In genomic region chr7:103597606-103598005, GRCh38 we compare ENCODE assay signal across 26 cellular contexts.
"Had no signal": no experiment of that assay in that cellular context is flagged by ENCODE, and none has a peak within 500 bp of the region (broad histone marks: within the 10 kb centered on the region; RNA-seq: fewer than 3 reads in every experiment).

No MANE protein-coding gene starts in this region.

- H3K4me2 ChIP-seq: hepatocyte, smooth muscle cell had no signal

- H3K27me3 Mint-ChIP-seq: memory B cell, type B pancreatic cell had no signal

- H3K79me2 ChIP-seq: hepatocyte, parathyroid adenoma had no signal

- DNase-seq: islet precursor cell; left ventricle myocardium inferior; naive thymus-derived CD8-positive, alpha-beta T cell; occipital lobe; psoas muscle; right lobe of liver; stimulated activated CD4-positive, alpha-beta T cell treated with anti-CD3 and anti-CD28 coated beads, Interleukin-1b, Interleukin-23, amount 100 ng/mL, for 48 hours; stimulated activated CD4-positive, alpha-beta T cell treated with anti-CD3 and anti-CD28 coated beads, Interleukin-2, amount 100 ng/mL, for 48 hours; stimulated activated CD4-positive, alpha-beta T cell treated with anti-CD3 and anti-CD28 coated beads, Interleukin-4, amount 100 ng/mL, for 4 hours; stimulated activated CD8-positive, alpha-beta memory T cell treated with anti-CD3 and anti-CD28 coated beads, Interleukin-4, amount 100 ng/mL, for 48 hours; stimulated activated naive CD4-positive, alpha-beta T cell treated with Interleukin-2 at 50 U/mL for 16 hours; stimulated activated naive CD8-positive, alpha-beta T cell treated with anti-CD3 and anti-CD28 coated beads, Interleukin-15, amount 100 ng/mL, for 72 hours; substantia nigra had no signal

- H3K27ac Mint-ChIP-seq: memory B cell; naive thymus-derived CD8-positive, alpha-beta T cell; nephron; stimulated activated memory B cell treated with anti-CD40 and anti-IgM and Interleukin-4, amounts not matched to agents 10 μg/mL and 1 μg/mL and 100 μg/mL, for 72 hours; type B pancreatic cell had no signal

- H3K36me3 ChIP-seq: left ventricle myocardium inferior, neutrophil, right atrium auricular region, right lobe of liver, vagina had no signal

- ATAC-seq: naive thymus-derived CD8-positive, alpha-beta T cell; psoas muscle; right lobe of liver; stimulated activated memory B cell treated with anti-CD40 and anti-IgM and Interleukin-4, amounts not matched to agents 10 μg/mL and 1 μg/mL and 100 μg/mL, for 72 hours; stimulated activated naive CD8-positive, alpha-beta T cell treated with anti-CD3 and anti-CD28 coated beads, Interleukin-15, amount 100 ng/mL, for 72 hours had no signal

- H3K4me3 Mint-ChIP-seq: memory B cell; naive thymus-derived CD8-positive, alpha-beta T cell; nephron; neural crest cell; stimulated activated memory B cell treated with anti-CD40 and anti-IgM and Interleukin-4, amounts not matched to agents 10 μg/mL and 1 μg/mL and 100 μg/mL, for 72 hours; stimulated activated naive CD8-positive, alpha-beta T cell treated with anti-CD3 and anti-CD28 coated beads, Interleukin-15, amount 100 ng/mL, for 72 hours; type B pancreatic cell had no signal

- H3K4me3 ChIP-seq: hepatocyte, left ventricle myocardium inferior, lung, psoas muscle, right atrium auricular region, right lobe of liver, smooth muscle cell, tibial nerve, vagina had no signal

- H3K4me1 ChIP-seq: left ventricle myocardium inferior, parathyroid adenoma, psoas muscle, right atrium auricular region, right lobe of liver, vagina had no signal

- H3K4me1 Mint-ChIP-seq: memory B cell; naive thymus-derived CD8-positive, alpha-beta T cell; nephron; neural crest cell; stimulated activated memory B cell treated with anti-CD40 and anti-IgM and Interleukin-4, amounts not matched to agents 10 μg/mL and 1 μg/mL and 100 μg/mL, for 72 hours; stimulated activated naive CD8-positive, alpha-beta T cell treated with anti-CD3 and anti-CD28 coated beads, Interleukin-15, amount 100 ng/mL, for 72 hours had no signal

- H3K9ac ChIP-seq: parathyroid adenoma had no signal

- H3K9me3 ChIP-seq: left ventricle myocardium inferior, neutrophil, psoas muscle, right atrium auricular region, right lobe of liver, tibial nerve, vagina had no signal

- H3K9me3 Mint-ChIP-seq: memory B cell; naive thymus-derived CD8-positive, alpha-beta T cell; nephron; neural crest cell; stimulated activated naive CD8-positive, alpha-beta T cell treated with anti-CD3 and anti-CD28 coated beads, Interleukin-15, amount 100 ng/mL, for 72 hours; type B pancreatic cell had no signal

- H3K27me3 ChIP-seq: hepatocyte, right atrium auricular region, right lobe of liver, tibial nerve, vagina had no signal

- H3K36me3 Mint-ChIP-seq: memory B cell; naive thymus-derived CD8-positive, alpha-beta T cell; stimulated activated memory B cell treated with anti-CD40 and anti-IgM and Interleukin-4, amounts not matched to agents 10 μg/mL and 1 μg/mL and 100 μg/mL, for 72 hours; type B pancreatic cell had no signal

- H3K27ac ChIP-seq: hepatocyte, left ventricle myocardium inferior, neutrophil, parathyroid adenoma, psoas muscle, right atrium auricular region, right lobe of liver, tibial nerve, vagina had no signal
